In genomic region chr2:231640646-231641111, GRCh38 we compare ENCODE assay signal across 9 cellular contexts. TPM values are rescaled to one million over a fixed set of nuclear protein-coding genes. Genes with fewer than 3 reads are reported as not detected.
DNase-seq lines count a peak whose midpoint lies in the region; ATAC-seq and TF ChIP-seq lines count a peak whose summit lies in the region.
"Had no signal": no experiment of that assay in that cellular context is flagged by ENCODE, and none has a peak within 500 bp of the region (broad histone marks: within the 10 kb centered on the region; RNA-seq: fewer than 3 reads in every experiment).

No MANE protein-coding gene starts in this region.

- TF ChIP-seq CTCF in HL-60 (IDR thresholded peaks at IDR 0.05; ENCODE audit: insufficient read depth, low read length), result no peak
- peak in 4 of 9 donors; percentile 10 to 26 (median 13) for TF ChIP-seq CTCF in heart right ventricle (IDR thresholded peaks at IDR 0.05)
- TF ChIP-seq CTCF in sigmoid colon (IDR thresholded peaks at IDR 0.05), result no peak

- WGBS in heart right ventricle, 2 donors, result 21 to 25% methylated on average over 11 of the region's 11 CpGs
- 16 to 51% methylated on average over 11 of the region's 11 CpGs for WGBS in sigmoid colon, 2 donors

- DNase-seq in HL-60 (ENCODE audit: low read depth in 1 of 2, low spot score in 1 of 2) (peak; percentile 81 to 83), heart right ventricle (peak; percentile 63 to 81), sigmoid colon (peak; percentile 81), NCI-H2171 treated with DMSO at 0.1 percent for 48 hours (lab: John Stamatoyannopoulos, UW) (no peak), HuH-7 (ENCODE audit: low spot score) (no peak)
- DNase-seq in activated T-helper 1 cell treated with anti-CD3 and anti-CD28 coated beads, Interleukin-12 subunit alpha, Interleukin-12 subunit beta, Interleukin-2, Interleukin-4 antibody, amounts not matched to agents 30 ng/mL and 10 ng/mL and 1 ng/mL, durations not matched to agents 14 hours and 24 hours and 36 hours (ENCODE audit: low spot score), result no peak

- H3K36me3 ChIP-seq in heart right ventricle, result no peaks in the 10 kb centered on the region
- H3K36me3 ChIP-seq in sigmoid colon, result no peaks in the 10 kb centered on the region

- H3K9me3 Mint-ChIP-seq in activated T-helper 1 cell treated with anti-CD3 and anti-CD28 coated beads, Interleukin-12 subunit alpha, Interleukin-12 subunit beta, Interleukin-2, Interleukin-4 antibody, amounts not matched to agents 30 ng/mL and 10 ng/mL and 1 ng/mL, durations not matched to agents 14 hours and 24 hours and 36 hours, result no peaks in the 10 kb centered on the region

- H3K27me3 ChIP-seq in HL-60 (ENCODE audit: insufficient read depth, poor library complexity, severe bottlenecking) (no peaks in the 10 kb centered on the region), heart right ventricle (no peaks in the 10 kb centered on the region), sigmoid colon (no peaks in the 10 kb centered on the region)

- no peak for TF ChIP-seq POLR2A in sigmoid colon (IDR thresholded peaks at IDR 0.05)

- H3K4me1 Mint-ChIP-seq in activated T-helper 1 cell treated with anti-CD3 and anti-CD28 coated beads, Interleukin-12 subunit alpha, Interleukin-12 subunit beta, Interleukin-2, Interleukin-4 antibody, amounts not matched to agents 30 ng/mL and 10 ng/mL and 1 ng/mL, durations not matched to agents 14 hours and 24 hours and 36 hours (ENCODE audit: low read depth), result peaks cover 28% of the 10 kb centered on the region

- no peak overlapping the region for H3K4me3 ChIP-seq in HL-60 (replicated peaks; ENCODE audit: insufficient read depth, low read length)
- peak overlapping the region in 1 of 10 donors; percentile 3 for H3K4me3 ChIP-seq in heart right ventricle
- H3K4me3 ChIP-seq in sigmoid colon, result no peak overlapping the region

- H3K9me3 ChIP-seq in heart right ventricle, result no peaks in the 10 kb centered on the region
- H3K9me3 ChIP-seq in sigmoid colon, result no peaks in the 10 kb centered on the region

- H3K4me1 ChIP-seq in heart right ventricle (peaks cover 30 to 63% (median 56%) of the 10 kb centered on the region in 9 donors), sigmoid colon (peaks cover 0 to 31% (median 29%) of the 10 kb centered on the region in 4 donors)

- no peaks in the 10 kb centered on the region for H3K27me3 Mint-ChIP-seq in activated T-helper 1 cell treated with anti-CD3 and anti-CD28 coated beads, Interleukin-12 subunit alpha, Interleukin-12 subunit beta, Interleukin-2, Interleukin-4 antibody, amounts not matched to agents 30 ng/mL and 10 ng/mL and 1 ng/mL, durations not matched to agents 14 hours and 24 hours and 36 hours (ENCODE audit: insufficient read depth)

- intact Hi-C loops in activated T-helper 1 cell treated with anti-CD3 and anti-CD28 coated beads, Interleukin-12 subunit alpha, Interleukin-12 subunit beta, Interleukin-2, Interleukin-4 antibody, amounts not matched to agents 30 ng/mL and 10 ng/mL and 1 ng/mL, durations not matched to agents 14 hours and 24 hours and 36 hours (cut with micrococcal nuclease), result no loop called here
- intact Hi-C loops in heart right ventricle (cut with DNase I) (loop anchor here in 2 of 10 donors (1.0 kb wide), 1 partner anchor 26 kb away; no protein-coding TSS in a partner anchor), sigmoid colon (cut with DNase I) (no loop called here)

- TF ChIP-seq EP300 in sigmoid colon (IDR thresholded peaks at IDR 0.05), result no peak

- peak overlapping the region; percentile 64 for H3K27ac ChIP-seq in HL-60 (replicated peaks)
- peak overlapping the region; percentile 82 to 98 (median 90) for H3K27ac ChIP-seq in heart right ventricle
- H3K27ac ChIP-seq in sigmoid colon, result peak overlapping the region; percentile 70 to 96 (median 78)

- H3K27ac Mint-ChIP-seq in activated T-helper 1 cell treated with anti-CD3 and anti-CD28 coated beads, Interleukin-12 subunit alpha, Interleukin-12 subunit beta, Interleukin-2, Interleukin-4 antibody, amounts not matched to agents 30 ng/mL and 10 ng/mL and 1 ng/mL, durations not matched to agents 14 hours and 24 hours and 36 hours, result peak overlapping the region; percentile 1

- no peak overlapping the region for H3K4me3 Mint-ChIP-seq in activated T-helper 1 cell treated with anti-CD3 and anti-CD28 coated beads, Interleukin-12 subunit alpha, Interleukin-12 subunit beta, Interleukin-2, Interleukin-4 antibody, amounts not matched to agents 30 ng/mL and 10 ng/mL and 1 ng/mL, durations not matched to agents 14 hours and 24 hours and 36 hours

- ATAC-seq in heart right ventricle (peak; percentile 16 to 54 (median 36)), GM21515 (IDR thresholded peaks at IDR 0.05; ENCODE audit: unreplicated experiment) (no peak), GM21737 (IDR thresholded peaks at IDR 0.05; ENCODE audit: unreplicated experiment) (no peak)

- H3K36me3 Mint-ChIP-seq in activated T-helper 1 cell treated with anti-CD3 and anti-CD28 coated beads, Interleukin-12 subunit alpha, Interleukin-12 subunit beta, Interleukin-2, Interleukin-4 antibody, amounts not matched to agents 30 ng/mL and 10 ng/mL and 1 ng/mL, durations not matched to agents 14 hours and 24 hours and 36 hours (ENCODE audit: low read depth), result peaks cover 4% of the 10 kb centered on the region

RNA-seq across cellular contexts. Expression of gene TEX44, which starts 48.0 kb away (rescaled TPM):
- total RNA-seq in activated T-helper 1 cell treated with anti-CD3 and anti-CD28 coated beads, Interleukin-12 subunit alpha, Interleukin-12 subunit beta, Interleukin-2, Interleukin-4 antibody, amounts not matched to agents 30 ng/mL and 10 ng/mL and 1 ng/mL, durations not matched to agents 14 hours and 24 hours and 36 hours, result not detected in 2 replicates
- total RNA-seq in heart right ventricle, result not detected
- not detected for polyA plus RNA-seq in heart right ventricle
- total RNA-seq in sigmoid colon, result not detected
- not detected for polyA plus RNA-seq in sigmoid colon
- total RNA-seq: activated CD8-positive, alpha-beta memory T cell treated with anti-CD3 and anti-CD28 coated beads for 36 hours had no signal

Comparison
In these comparisons a context has a peak if more than half of its experiments do, and no peak if none do; other contexts are left out.
1. DNase-seq: peak in HL-60 (2 of 2), heart right ventricle (2 of 2) and sigmoid colon (single experiment); none in activated T-helper 1 cell treated with anti-CD3 and anti-CD28 coated beads, Interleukin-12 subunit alpha, Interleukin-12 subunit beta, Interleukin-2, Interleukin-4 antibody, amounts not matched to agents 30 ng/mL and 10 ng/mL and 1 ng/mL, durations not matched to agents 14 hours and 24 hours and 36 hours (single experiment), NCI-H2171 treated with DMSO at 0.1 percent for 48 hours (single experiment) and HuH-7 (single experiment).
2. ATAC-seq: peak in heart right ventricle (8 of 8); none in GM21515 (single experiment) and GM21737 (single experiment).
3. Peak in every context shown above with its lines, with median percentiles within 50 percentile points of each other: H3K27ac ChIP-seq.